Comparison of ENCODE assay signal across 20 cellular contexts in genomic region chr6:22764521-22764920, GRCh38.
DNase-seq lines count a peak whose midpoint lies in the region; ATAC-seq and TF ChIP-seq lines count a peak whose summit lies in the region.
"Had no signal": no experiment of that assay in that cellular context is flagged by ENCODE, and none has a peak within 500 bp of the region (broad histone marks: within the 10 kb centered on the region; RNA-seq: fewer than 3 reads in every experiment).

No MANE protein-coding gene starts in this region.

- no peak for ATAC-seq in HG02938 (IDR thresholded peaks at IDR 0.05; ENCODE audit: unreplicated experiment)
- no peak for ATAC-seq in HG03175 (IDR thresholded peaks at IDR 0.05; ENCODE audit: unreplicated experiment)
- ATAC-seq: activated naive CD8-positive, alpha-beta T cell treated with anti-CD3 and anti-CD28 coated beads, Interleukin-2, amount 50 U/mL, for 24 hours; right lobe of liver; stimulated activated naive CD8-positive, alpha-beta T cell treated with anti-CD3 and anti-CD28 coated beads, Interleukin-15, Interleukin-2, amounts not matched to agents 100 U/mL and 50 U/mL, for 24 hours had no signal

- TF ChIP-seq CTCF in choroid plexus epithelial cell (conservative IDR thresholded peaks at IDR 0.05; ENCODE audit: low read depth, low read length) (no peak), kidney epithelial cell (IDR thresholded peaks at IDR 0.05; ENCODE audit: insufficient read depth, low read length, poor library complexity, severe bottlenecking) (no peak)

- no peaks in the 10 kb centered on the region for H3K27me3 ChIP-seq in kidney epithelial cell (ENCODE audit: control insufficient read depth, insufficient read depth, low read length)
- H3K27me3 ChIP-seq: right lobe of liver, transverse colon had no signal

- H3K36me3 ChIP-seq in kidney epithelial cell (ENCODE audit: control insufficient read depth, insufficient read depth, low read length), result no peaks in the 10 kb centered on the region
- H3K36me3 ChIP-seq: left ventricle myocardium inferior, right lobe of liver, transverse colon had no signal

- DNase-seq in DMS53 treated with DMSO at 0.1 percent for 48 hours (lab: John Stamatoyannopoulos, UW; ENCODE audit: unreplicated experiment) (peak; percentile 92), NCI-H69 (lab: John Stamatoyannopoulos, UW) (peak; percentile 29), choroid plexus epithelial cell (ENCODE audit: low read depth) (peak; percentile 64), kidney epithelial cell (ENCODE audit: low read depth) (peak; percentile 14), SIG-M5 treated with dmso at 0.1 percent for 504 hours (lab: John Stamatoyannopoulos, UW; ENCODE audit: unreplicated experiment) (no peak)
- DNase-seq in activated effector memory CD4-positive, alpha-beta T cell treated with Interleukin-2 at 50 U/mL for 16 hours, result no peak
- DNase-seq: activated CD8-positive, alpha-beta memory T cell treated with anti-CD3 and anti-CD28 coated beads for 24 hours; activated naive CD8-positive, alpha-beta T cell treated with anti-CD3 and anti-CD28 coated beads, Interleukin-2, amount 50 U/mL, for 24 hours; effector CD4-positive, alpha-beta T cell; GOT3; left ventricle myocardium inferior; NCI-H1092; NCI-H2081; NCI-H524; right lobe of liver; Right ventricle myocardium superior; stimulated activated naive CD8-positive, alpha-beta T cell treated with anti-CD3 and anti-CD28 coated beads, Interleukin-15, Interleukin-2, amounts not matched to agents 100 U/mL and 50 U/mL, for 24 hours; transverse colon had no signal

- H3K4me3 ChIP-seq in choroid plexus epithelial cell (ENCODE audit: low read depth, low read length) (no peak overlapping the region), kidney epithelial cell (ENCODE audit: low read depth, low read length) (no peak overlapping the region)
- H3K4me3 ChIP-seq: left ventricle myocardium inferior, right lobe of liver, transverse colon had no signal

Comparison
In these comparisons a context has a peak if more than half of its experiments do, and no peak if none do; other contexts are left out.
1. DNase-seq: peak in DMS53 treated with DMSO at 0.1 percent for 48 hours (single experiment), NCI-H69 (single experiment), choroid plexus epithelial cell (single experiment) and kidney epithelial cell (single experiment); none in activated effector memory CD4-positive, alpha-beta T cell treated with Interleukin-2 at 50 U/mL for 16 hours (single experiment) and SIG-M5 treated with dmso at 0.1 percent for 504 hours (single experiment).